2 cellular contexts compared by ENCODE assay signal in genomic region chr12:31522607-31523006, GRCh38.
TF ChIP-seq lines count a peak whose summit lies in the region.

No MANE protein-coding gene starts in this region.

TF ChIP-seq in GM23338, 12 proteins besides CTCF, POLR2A, EP300 and RAD21 (continued from another document):
- TF ChIP-seq ETS1 (IDR thresholded peaks at IDR 0.05) (no peak), ZNF462 (CRISPR knock-in tag; IDR thresholded peaks at IDR 0.05) (no peak), EZH2 (IDR thresholded peaks at IDR 0.05; ENCODE audit: low read depth, unreplicated experiment) (no peak)

TF ChIP-seq in WTC11, 78 proteins besides CTCF, POLR2A, EP300 and RAD21 (continued from another document):
- TF ChIP-seq PREB (CRISPR knock-in tag; IDR thresholded peaks at IDR 0.05; ENCODE audit: borderline replicate concordance), result no peak
